Comparison of ENCODE assay signal across 8 cellular contexts in genomic region chr1:155140630-155140953, GRCh38. TPM values are rescaled to one million over a fixed set of nuclear protein-coding genes. Genes with fewer than 3 reads are reported as not detected.
DNase-seq lines count a peak whose midpoint lies in the region; ATAC-seq and TF ChIP-seq lines count a peak whose summit lies in the region.

No MANE protein-coding gene starts in this region.

- H3K9ac ChIP-seq in BLaER1 = peak overlapping the region; percentile 90

- H3K36me3 ChIP-seq in BLaER1 (peaks cover 17% of the 10 kb centered on the region), MG63 (peaks cover 20% of the 10 kb centered on the region)

- no peaks in the 10 kb centered on the region for H3K9me3 Mint-ChIP-seq in nephron progenitor cell

- DNase-seq in MG63 (no peak), dorsolateral prefrontal cortex (no peak), nephron progenitor cell (no peak), HuH-7.5 (ENCODE audit: low spot score) (no peak), NCI-H2227 (lab: John Stamatoyannopoulos, UW; ENCODE audit: unreplicated experiment) (no peak), T-helper 9 cell (no peak)

- H3K36me3 Mint-ChIP-seq in nephron progenitor cell (ENCODE audit: low read depth) = peaks cover 16% of the 10 kb centered on the region

- ATAC-seq in HG02973 (IDR thresholded peaks at IDR 0.05; ENCODE audit: unreplicated experiment) = no peak

- H3K4me1 Mint-ChIP-seq in nephron progenitor cell = peaks cover 41% of the 10 kb centered on the region

- peak overlapping the region; percentile 94 for H3K4me3 Mint-ChIP-seq in nephron progenitor cell

- peak overlapping the region; percentile 72 for H3K27ac Mint-ChIP-seq in nephron progenitor cell

- intact Hi-C loops in dorsolateral prefrontal cortex (cut with DNase I) = no loop called here

- TF ChIP-seq CTCF in dorsolateral prefrontal cortex (IDR thresholded peaks at IDR 0.05 in 54 of 56, conservative IDR thresholded peaks at IDR 0.05 in 2 of 56; ENCODE audit: low read depth in 1 of 56, partially characterized antibody in 56 of 56) = peak in 8 of 56 donors; percentile 3 to 25 (median 8)
- TF ChIP-seq CTCF in nephron progenitor cell (IDR thresholded peaks at IDR 0.05) = no peak

- H3K9me3 ChIP-seq in BLaER1 (no peaks in the 10 kb centered on the region), MG63 (no peaks in the 10 kb centered on the region)

- peaks cover 40% of the 10 kb centered on the region for H3K4me1 ChIP-seq in BLaER1

- peaks cover 22% of the 10 kb centered on the region for H3K27me3 Mint-ChIP-seq in nephron progenitor cell (ENCODE audit: low read depth, poor library complexity)

- H3K4me3 ChIP-seq in BLaER1 (peak overlapping the region; percentile 87), MG63 (peak overlapping the region; percentile 83), dorsolateral prefrontal cortex (peak overlapping the region; percentile 64 to 100 (median 86))

- H3K27me3 ChIP-seq in BLaER1 (no peaks in the 10 kb centered on the region), MG63 (no peaks in the 10 kb centered on the region), dorsolateral prefrontal cortex (no peaks in the 10 kb centered on the region)

- H3K27ac ChIP-seq in BLaER1 = peak overlapping the region; percentile 82
- peak overlapping the region in 52 of 59 donors; percentile 66 to 96 (median 88) for H3K27ac ChIP-seq in dorsolateral prefrontal cortex

- no peaks in the 10 kb centered on the region for H4K20me1 ChIP-seq in BLaER1

- peak overlapping the region; percentile 89 for H3K4me2 ChIP-seq in BLaER1

RNA-seq across cellular contexts. Expression of gene DPM3, which starts 0.3 kb away (rescaled TPM):
- total RNA-seq in MG63 (2014; rRNA removed; shearing (Covaris generic); ENCODE audit: low replicate concordance) = 48.9 TPM in 1 of 2 replicates, not detected in the other
- total RNA-seq in dorsolateral prefrontal cortex = 10 to 100 TPM; 28.0 to 77.8 (median 52.8) TPM

RNA-seq across cellular contexts. Expression of gene SLC50A1, which starts 4.9 kb away (rescaled TPM):
- 25.9 and 56.9 TPM in 2 replicates for total RNA-seq in MG63 (2014; rRNA removed; shearing (Covaris generic); ENCODE audit: low replicate concordance)
- total RNA-seq in dorsolateral prefrontal cortex = 10 to 100 TPM in 40 of 120 experiments, 1 to 10 TPM in 80; 4.8 to 17.0 (median 9.0) TPM

RNA-seq across cellular contexts. Expression of gene EFNA1, which starts 12.9 kb away (rescaled TPM):
- total RNA-seq in MG63 (2014; rRNA removed; shearing (Covaris generic); ENCODE audit: low replicate concordance) = 0.37 and 4.1 TPM in 2 replicates
- 100 to 1,000 TPM in 1 of 120 experiments, 10 to 100 TPM in 118, 1 to 10 TPM in 1; 8.7 to 144 (median 30.1) TPM for total RNA-seq in dorsolateral prefrontal cortex

RNA-seq across cellular contexts. Expression of gene KRTCAP2, which starts 32.5 kb away (rescaled TPM):
- total RNA-seq in MG63 (2014; rRNA removed; shearing (Covaris generic); ENCODE audit: low replicate concordance) = 220 and 236 TPM in 2 replicates
- total RNA-seq in dorsolateral prefrontal cortex = 100 to 1,000 TPM in 14 of 120 experiments, 10 to 100 TPM in 106; 49.0 to 130 (median 82.4) TPM

RNA-seq across cellular contexts. Expression of gene TRIM46, which starts 33.1 kb away (rescaled TPM):
- not detected in 2 replicates for total RNA-seq in MG63 (2014; rRNA removed; shearing (Covaris generic); ENCODE audit: low replicate concordance)
- 10 to 100 TPM; 10.2 to 31.0 (median 19.3) TPM for total RNA-seq in dorsolateral prefrontal cortex
